In genomic region chr21:35281946-35282345, GRCh38 we compare ENCODE assay signal across 12 cellular contexts.
"Had no signal": no experiment of that assay in that cellular context is flagged by ENCODE, and none has a peak within 500 bp of the region (broad histone marks: within the 10 kb centered on the region; RNA-seq: fewer than 3 reads in every experiment).

No MANE protein-coding gene starts in this region.

- H3K27ac Mint-ChIP-seq: activated B cell treated with CpG ODN at 0.5 μM for 24 hours; activated CD4-positive, alpha-beta T cell treated with anti-CD3 and anti-CD28 coated beads, Interleukin-2, amount 10 ng/mL, durations not matched to agents 7 days and 5 days had no signal

- H3K4me1 Mint-ChIP-seq: activated CD4-positive, alpha-beta T cell treated with anti-CD3 and anti-CD28 coated beads, Interleukin-2, amount 10 ng/mL, durations not matched to agents 7 days and 5 days had no signal

- H2AFZ ChIP-seq: parathyroid adenoma had no signal

- H3K36me3 ChIP-seq: ascending aorta, breast epithelium, gastroesophageal sphincter, heart right ventricle had no signal

- H3K4me3 ChIP-seq: ascending aorta, breast epithelium, gastroesophageal sphincter, heart right ventricle had no signal

- H3K4me1 ChIP-seq: breast epithelium, gastroesophageal sphincter, parathyroid adenoma had no signal

- H3K27ac ChIP-seq: ascending aorta, breast epithelium, gastroesophageal sphincter, parathyroid adenoma had no signal

- H3K4me3 Mint-ChIP-seq: activated B cell treated with CpG ODN at 0.5 μM for 24 hours; activated CD4-positive, alpha-beta T cell treated with anti-CD3 and anti-CD28 coated beads, Interleukin-2, amount 10 ng/mL, durations not matched to agents 7 days and 5 days had no signal

- H3K27me3 ChIP-seq: ascending aorta, breast epithelium, gastroesophageal sphincter, heart right ventricle had no signal

- H3K79me2 ChIP-seq: parathyroid adenoma had no signal

- DNase-seq: activated B cell treated with CpG ODN at 0.5 μM for 24 hours; activated CD4-positive, alpha-beta T cell treated with anti-CD3 and anti-CD28 coated beads, Interleukin-2, amount 10 ng/mL, durations not matched to agents 7 days and 5 days; cerebellar nuclear complex; erythroblast; heart right ventricle; stimulated activated CD4-positive, alpha-beta T cell treated with anti-CD3 and anti-CD28 coated beads, Interleukin-12 subunit alpha, Interleukin-12 subunit beta, amount 100 ng/mL, for 4 hours; stimulated activated CD4-positive, alpha-beta T cell treated with anti-CD3 and anti-CD28 coated beads, Interleukin-2, amount 100 ng/mL, for 24 hours; T-helper 1 cell had no signal

- H3K9ac ChIP-seq: parathyroid adenoma had no signal

- ATAC-seq: gastroesophageal sphincter, heart right ventricle had no signal
